9 cellular contexts compared by ENCODE assay signal in the genomic region with DNA sequence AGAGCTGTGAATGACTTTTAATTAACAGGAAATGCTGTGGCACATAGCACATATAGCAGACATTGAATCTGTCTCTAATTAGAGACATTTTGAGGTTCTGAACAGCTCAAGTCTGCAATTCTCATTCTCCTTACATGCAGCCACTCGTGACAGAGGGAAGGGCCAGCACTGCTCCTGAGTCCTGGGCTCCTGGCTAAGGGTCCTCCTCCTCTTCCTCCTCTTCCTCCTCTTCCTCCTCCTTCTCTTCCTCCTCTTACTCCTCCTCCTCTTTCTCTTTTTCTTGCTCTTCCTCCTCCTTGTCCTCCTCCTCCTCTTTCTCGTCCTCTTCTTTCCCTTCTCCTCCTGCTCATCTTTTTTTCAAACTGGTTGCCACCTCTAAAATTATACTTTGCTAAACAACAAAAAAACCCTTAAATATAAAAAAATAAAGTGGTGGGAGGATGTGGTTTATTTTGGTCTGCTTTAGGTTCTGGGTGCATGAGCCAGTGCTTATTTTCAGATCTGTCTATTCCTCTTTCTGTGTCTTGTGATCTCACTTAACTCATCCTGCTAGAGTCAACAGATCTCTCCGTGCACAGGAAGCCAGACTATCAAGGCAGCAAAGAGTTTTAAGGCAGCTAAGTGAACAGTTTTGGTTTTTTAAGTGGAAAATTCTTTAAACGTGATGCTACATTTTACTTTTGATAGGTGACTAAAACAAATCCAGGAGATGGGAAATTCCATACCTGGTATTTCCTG.
DNase-seq lines count a peak whose midpoint lies in the region; ATAC-seq and TF ChIP-seq lines count a peak whose summit lies in the region.
"Had no signal": no experiment of that assay in that cellular context is flagged by ENCODE, and none has a peak within 500 bp of the region (broad histone marks: within the 10 kb centered on the region; RNA-seq: fewer than 3 reads in every experiment).

No MANE protein-coding gene starts in this region.

- H3K4me1 Mint-ChIP-seq in T-cell = peaks cover 49 to 61% (median 54%) of the 10 kb centered on the region in 3 donors

- H3K36me3 Mint-ChIP-seq in T-cell = no peaks in the 10 kb centered on the region

- CTCF ChIA-PET in T-cell (lab: Charles Lee) = interaction anchor here in 1 of 2 donors (1.0 kb wide), 1 partner anchor 9 kb away, joined by 3 read pairs; no protein-coding TSS in a partner anchor

- H3K27me3 Mint-ChIP-seq in T-cell = no peaks in the 10 kb centered on the region

- peak; percentile 22 for DNase-seq in A172 (ENCODE audit: low spot score)
- peak in 29 of 34 experiments; percentile 14 to 67 (median 35) for DNase-seq in T-cell
- DNase-seq in left colon = no peak
- DNase-seq in left lobe of liver (ENCODE audit: low spot score) = no peak
- no peak for DNase-seq in NK-92 treated with Interleukin-12 subunit alpha and Interleukin-12 subunit beta, amount 100 ng/mL, for 24 hours (lab: John Stamatoyannopoulos, UW)
- DNase-seq in omental fat pad (ENCODE audit: low spot score) = no peak
- DNase-seq: pancreas had no signal

- intact Hi-C loops in left colon (cut with DNase I, micrococcal nuclease) = no loop called here

- POLR2A ChIA-PET in T-cell (lab: Charles Lee) = interaction anchor here in 1 of 2 donors (0.7 kb wide), 1 partner anchor 8 kb away, joined by 3 read pairs; no protein-coding TSS in a partner anchor

- no peak for TF ChIP-seq CTCF in omental fat pad (IDR thresholded peaks at IDR 0.05)

- H3K9me3 Mint-ChIP-seq in T-cell = peaks cover 0 to 11% (median 3%) of the 10 kb centered on the region in 3 donors

- ATAC-seq in GM18868 (IDR thresholded peaks at IDR 0.05; ENCODE audit: unreplicated experiment) (peak; percentile 91), HG03066 (IDR thresholded peaks at IDR 0.05; ENCODE audit: low read depth, unreplicated experiment) (peak; percentile 88), T-cell (replicated peaks in 1 of 4) (peak; percentile 97 to 100 (median 98)), left colon (peak; percentile 34), left lobe of liver (no peak), omental fat pad (ENCODE audit: low FRiP score) (no peak)

- H3K4me3 Mint-ChIP-seq in T-cell = peak overlapping the region; percentile 52 to 73 (median 64)

- peak overlapping the region; percentile 88 to 96 for H3K27ac Mint-ChIP-seq in T-cell

Comparison
In these comparisons a context has a peak if more than half of its experiments do, and no peak if none do; other contexts are left out.
1. DNase-seq: peak in A172 (single experiment) and T-cell (29 of 34); none in left colon (0 of 2), left lobe of liver (single experiment), NK-92 treated with Interleukin-12 subunit alpha and Interleukin-12 subunit beta, amount 100 ng/mL, for 24 hours (single experiment) and omental fat pad (single experiment).
2. ATAC-seq: peak in GM18868 (single experiment), HG03066 (single experiment), T-cell (4 of 4) and left colon (single experiment); none in left lobe of liver (single experiment) and omental fat pad (single experiment).